30 cellular contexts compared by ENCODE assay signal in the genomic region with DNA sequence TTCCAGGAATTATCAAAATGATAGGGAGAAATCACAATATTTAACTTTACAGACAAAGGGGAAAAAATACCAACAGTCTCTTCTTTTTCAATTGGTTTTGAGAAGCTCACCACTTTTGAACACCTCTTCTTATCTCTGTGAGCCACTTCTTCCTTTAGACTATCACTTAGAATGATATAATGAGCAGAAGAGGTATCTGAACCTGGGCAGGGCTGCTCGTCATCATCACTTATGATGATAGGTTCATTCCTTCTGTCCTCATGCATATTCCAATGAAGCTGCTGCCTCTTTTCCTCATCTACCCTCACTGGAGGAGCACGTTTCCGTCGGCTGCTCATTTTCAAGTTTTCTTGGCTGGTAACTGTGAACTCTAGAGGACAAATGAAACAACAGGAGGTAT.
"Had no signal": no experiment of that assay in that cellular context is flagged by ENCODE, and none has a peak within 500 bp of the region (broad histone marks: within the 10 kb centered on the region; RNA-seq: fewer than 3 reads in every experiment).

No MANE protein-coding gene starts in this region.

- DNase-seq: activated B cell treated with CpG ODN at 0.5 μM for 24 hours; activated CD4-positive, alpha-beta T cell treated with anti-CD3 and anti-CD28 coated beads for 48 hours; activated CD4-positive, alpha-beta T cell treated with anti-CD3 and anti-CD28 coated beads, Interleukin-2, amount 50 U/mL, for 1 hour; activated CD4-positive, alpha-beta T cell treated with anti-CD3 and anti-CD28 coated beads, Interleukin-2, amount 50 U/mL, for 48 hours; activated CD8-positive, alpha-beta memory T cell treated with anti-CD3 and anti-CD28 coated beads for 24 hours; activated CD8-positive, alpha-beta T cell treated with anti-CD3 and anti-CD28 coated beads for 36 hours; activated effector memory CD4-positive, alpha-beta T cell treated with anti-CD3 and anti-CD28 coated beads, Interleukin-2, amount 50 U/mL, for 16 hours; activated naive CD4-positive, alpha-beta T cell treated with anti-CD3 and anti-CD28 coated beads for 36 hours; activated naive CD8-positive, alpha-beta T cell treated with anti-CD3 and anti-CD28 coated beads for 36 hours; activated naive CD8-positive, alpha-beta T cell treated with anti-CD3 and anti-CD28 coated beads, Interleukin-2, amount 50 U/mL, for 24 hours; activated T-cell treated with anti-CD3 and anti-CD28 coated beads, Interleukin-2, amount 50 U/mL, for 4 hours; adrenal gland; amygdala; aorta; body of pancreas; central memory CD4-positive, alpha-beta T cell; dorsolateral prefrontal cortex; effector memory CD4-positive, alpha-beta T cell; endodermal cell; foreskin fibroblast; head of caudate nucleus; T-helper 1 cell; T-helper 17 cell; T1000; WERI-Rb-1 had no signal

- H3K4me3 ChIP-seq: adrenal gland, body of pancreas, cardiac muscle cell, coronary artery, dorsolateral prefrontal cortex had no signal

- H3K27ac ChIP-seq: adrenal gland, body of pancreas, cardiac muscle cell, coronary artery, dorsolateral prefrontal cortex, WERI-Rb-1 had no signal

- FAIRE-seq: frontal cortex had no signal

- H3K4me1 ChIP-seq: body of pancreas had no signal

- H3K27me3 ChIP-seq: adrenal gland, body of pancreas, cardiac muscle cell, dorsolateral prefrontal cortex had no signal

- ATAC-seq: activated CD4-positive, CD25-positive, alpha-beta regulatory T cell treated with anti-CD3 and anti-CD28 coated beads, Interleukin-2, amount 50 U/mL, for 24 hours; activated CD8-positive, alpha-beta T cell treated with anti-CD3 and anti-CD28 coated beads for 36 hours; activated naive CD8-positive, alpha-beta T cell treated with anti-CD3 and anti-CD28 coated beads, Interleukin-2, amount 50 U/mL, for 24 hours; activated T-cell treated with anti-CD3 and anti-CD28 coated beads, Interleukin-2, amount 50 U/mL, for 4 hours; body of pancreas; esophagus mucosa; T-helper 17 cell had no signal

- H3K9me3 ChIP-seq: adrenal gland, body of pancreas had no signal
